In genomic region chr1:216223521-216223920, GRCh38 we compare ENCODE assay signal across 23 cellular contexts.
DNase-seq lines count a peak whose midpoint lies in the region; ATAC-seq and TF ChIP-seq lines count a peak whose summit lies in the region.
"Had no signal": no experiment of that assay in that cellular context is flagged by ENCODE, and none has a peak within 500 bp of the region (broad histone marks: within the 10 kb centered on the region; RNA-seq: fewer than 3 reads in every experiment).

No MANE protein-coding gene starts in this region.

- H3K36me3 ChIP-seq in fibroblast of lung (ENCODE audit: control insufficient read depth, insufficient read depth, low read length) (no peaks in the 10 kb centered on the region), OCI-LY7 (ENCODE audit: insufficient read depth, low read length) (no peaks in the 10 kb centered on the region)
- H3K36me3 ChIP-seq: BLaER1, right lobe of liver had no signal

- DNase-seq in DMS153 (lab: John Stamatoyannopoulos, UW): peak; percentile 67
- no peak for DNase-seq in DMS153 treated with DMSO at 0.1 percent for 48 hours (lab: John Stamatoyannopoulos, UW; ENCODE audit: unreplicated experiment)
- DNase-seq in right cardiac atrium: peak; percentile 22 to 50 (median 38)
- DNase-seq in Right ventricle myocardium inferior (ENCODE audit: missing footprints): no peak
- peak; percentile 0 to 30 for DNase-seq in fibroblast of lung (ENCODE audit: low read depth in 2 of 2)
- DNase-seq in OCI-LY7 (ENCODE audit: low spot score): no peak
- DNase-seq in NCI-H524 treated with DMSO at 0.1 percent for 48 hours (lab: John Stamatoyannopoulos, UW): no peak
- no peak for DNase-seq in LoVo (ENCODE audit: low spot score)
- DNase-seq: activated CD4-positive, CD25-positive, alpha-beta regulatory T cell treated with anti-CD3 and anti-CD28 coated beads, Interleukin-2, amount 50 U/mL, for 72 hours; activated CD8-positive, alpha-beta memory T cell treated with anti-CD3 and anti-CD28 coated beads for 24 hours; activated naive CD4-positive, alpha-beta T cell treated with anti-CD3 and anti-CD28 coated beads, Interleukin-2, amount 50 U/mL, for 16 hours; activated T-cell treated with anti-CD3 and anti-CD28 coated beads, Interleukin-2, amount 50 U/mL, for 48 hours; anterior cingulate cortex; central memory CD4-positive, alpha-beta T cell; foreskin keratinocyte; GF-D8; H9; islet precursor cell; NCI-H1048; right lobe of liver; stimulated activated CD4-positive, alpha-beta T cell treated with anti-CD3 and anti-CD28 coated beads, Interleukin-15, amount 100 ng/mL, for 24 hours had no signal

- no peaks in the 10 kb centered on the region for H3K79me2 ChIP-seq in fibroblast of lung (ENCODE audit: control insufficient read depth, insufficient read depth, low read length)
- no peaks in the 10 kb centered on the region for H3K79me2 ChIP-seq in OCI-LY7 (ENCODE audit: insufficient read depth, low read depth, low read length)

- H3K9me3 ChIP-seq in right cardiac atrium (ENCODE audit: control insufficient read depth, low read length): no peaks in the 10 kb centered on the region
- H3K9me3 ChIP-seq in fibroblast of lung (ENCODE audit: control insufficient read depth, insufficient read depth, low read depth, low read length): no peaks in the 10 kb centered on the region
- H3K9me3 ChIP-seq in OCI-LY7 (ENCODE audit: low read length): no peaks in the 10 kb centered on the region
- H3K9me3 ChIP-seq: BLaER1, right lobe of liver had no signal

- no peak overlapping the region for H3K9ac ChIP-seq in fibroblast of lung (ENCODE audit: insufficient read depth, low read length)
- H3K9ac ChIP-seq: BLaER1 had no signal

- 28% methylated on average over 3 of the region's 3 CpGs for WGBS in right cardiac atrium

- H3K27ac ChIP-seq in right cardiac atrium (ENCODE audit: low read length) (no peak overlapping the region), fibroblast of lung (ENCODE audit: insufficient read depth, low read length) (no peak overlapping the region), OCI-LY7 (ENCODE audit: low read depth, low read length, poor library complexity, severe bottlenecking) (no peak overlapping the region)
- H3K27ac ChIP-seq: BLaER1, foreskin keratinocyte, right lobe of liver had no signal

- H3K27me3 ChIP-seq in right cardiac atrium (ENCODE audit: control insufficient read depth, insufficient read depth) (no peaks in the 10 kb centered on the region), fibroblast of lung (ENCODE audit: control insufficient read depth, insufficient read depth, low read length) (no peaks in the 10 kb centered on the region)
- H3K27me3 ChIP-seq: BLaER1, foreskin keratinocyte, right lobe of liver had no signal

- POLR2A ChIA-PET in OCI-LY7 (lab: Charles Lee): interaction anchor here (0.6 to 0.7 kb wide), 2 partner anchors 1046 to 1601 kb away, joined by 3 to 4 read pairs; no protein-coding TSS in a partner anchor

- H4K20me1 ChIP-seq in fibroblast of lung (ENCODE audit: control insufficient read depth, extremely low read depth, insufficient read depth, low read length) (no peaks in the 10 kb centered on the region), OCI-LY7 (ENCODE audit: insufficient read depth, low read length) (no peaks in the 10 kb centered on the region)
- H4K20me1 ChIP-seq: BLaER1 had no signal

- H3K4me1 ChIP-seq in right cardiac atrium (ENCODE audit: control insufficient read depth, insufficient read depth, low read length): no peaks in the 10 kb centered on the region
- H3K4me1 ChIP-seq in fibroblast of lung (ENCODE audit: control insufficient read depth, extremely low read depth, insufficient read depth, low read length): no peaks in the 10 kb centered on the region
- H3K4me1 ChIP-seq in OCI-LY7 (ENCODE audit: insufficient read depth, low read length, poor library complexity, severe bottlenecking): no peaks in the 10 kb centered on the region
- H3K4me1 ChIP-seq: foreskin keratinocyte had no signal

- intact Hi-C loops in right cardiac atrium (cut with DNase I): no loop called here
- intact Hi-C loops in Right ventricle myocardium inferior (cut with DNase I): no loop called here
- intact Hi-C loops in OCI-LY7 (cut with micrococcal nuclease; ENCODE audit: unreplicated experiment): no loop called here

- H3K4me2 ChIP-seq in fibroblast of lung (ENCODE audit: extremely low read depth, insufficient read depth, low read length): no peak overlapping the region
- H3K4me2 ChIP-seq in OCI-LY7 (ENCODE audit: low read length): no peak overlapping the region
- H3K4me2 ChIP-seq: BLaER1 had no signal

- H2AFZ ChIP-seq in fibroblast of lung (ENCODE audit: low read length): peak overlapping the region; percentile 14
- H2AFZ ChIP-seq in OCI-LY7 (ENCODE audit: low read length): no peak overlapping the region

- no peak for TF ChIP-seq CTCF in fibroblast of lung (conservative IDR thresholded peaks at IDR 0.05 in 1 of 2, IDR thresholded peaks at IDR 0.05 in 1 of 2; ENCODE audit: low read depth in 1 of 2, low read length in 2 of 2)
- TF ChIP-seq CTCF in OCI-LY7 (conservative IDR thresholded peaks at IDR 0.05; ENCODE audit: low read length): no peak

- no peak overlapping the region for H3K4me3 ChIP-seq in right cardiac atrium (ENCODE audit: low read length)
- H3K4me3 ChIP-seq in fibroblast of lung (replicated peaks in 1 of 4; ENCODE audit: control extremely low read depth in 1 of 4, insufficient read depth in 1 of 4, low read depth in 3 of 4, low read length in 4 of 4): no peak overlapping the region
- no peak overlapping the region for H3K4me3 ChIP-seq in OCI-LY7 (ENCODE audit: low read depth, low read length, poor library complexity, severe bottlenecking)
- H3K4me3 ChIP-seq: BLaER1, K562, right lobe of liver had no signal

- ATAC-seq in right cardiac atrium (peak in 1 of 2 donors; percentile 47), Right ventricle myocardium inferior (no peak)
- ATAC-seq: foreskin keratinocyte, K562 had no signal

- H3K9me2 ChIP-seq in OCI-LY7 (ENCODE audit: insufficient read depth, low read length): no peaks in the 10 kb centered on the region

- BruUV-seq in OCI-LY7 (replicated peaks; lab: Mats Ljungman, UMichigan): no TSS peak

- CTCF ChIA-PET in OCI-LY7 (lab: Charles Lee; ENCODE audit: unreplicated experiment): no interaction called here

Comparison
In these comparisons a context has a peak if more than half of its experiments do, and no peak if none do; other contexts are left out.
1. DNase-seq: peak in DMS153 (single experiment), right cardiac atrium (3 of 3) and fibroblast of lung (2 of 2); none in DMS153 treated with DMSO at 0.1 percent for 48 hours (single experiment), Right ventricle myocardium inferior (single experiment), OCI-LY7 (single experiment), NCI-H524 treated with DMSO at 0.1 percent for 48 hours (single experiment) and LoVo (single experiment).